8 cellular contexts compared by ENCODE assay signal in genomic region chr2:199955007-199955338, GRCh38. TPM values are rescaled to one million over a fixed set of nuclear protein-coding genes. Genes with fewer than 3 reads are reported as not detected.
A peak's percentile ranks its signal among the peaks of the same experiment; 100 is the strongest.
DNase-seq lines count a peak whose midpoint lies in the region; ATAC-seq, FAIRE-seq and TF ChIP-seq lines count a peak whose summit lies in the region.

No MANE protein-coding gene starts in this region.

- H3K4me1 Mint-ChIP-seq in astrocyte (ENCODE audit: low read depth, unreplicated experiment): peaks cover 14% of the 10 kb centered on the region

- H3K4me2 ChIP-seq in KMS-11: peak overlapping the region; percentile 72
- peak overlapping the region; percentile 91 for H3K4me2 ChIP-seq in astrocyte (ENCODE audit: low read length)

- H3K9me3 Mint-ChIP-seq in astrocyte (ENCODE audit: unreplicated experiment): no peaks in the 10 kb centered on the region

- H4K20me1 ChIP-seq in KMS-11 (ENCODE audit: insufficient read depth): no peaks in the 10 kb centered on the region
- peaks cover 17% of the 10 kb centered on the region for H4K20me1 ChIP-seq in astrocyte (ENCODE audit: insufficient read depth, low read length)

- H3K36me3 ChIP-seq in KMS-11 (ENCODE audit: insufficient read depth): peaks cover 6% of the 10 kb centered on the region; the same call in 1 of the 2 replicates
- peaks cover 19% of the 10 kb centered on the region for H3K36me3 ChIP-seq in astrocyte (ENCODE audit: insufficient read depth, low read length)
- no peaks in the 10 kb centered on the region for H3K36me3 ChIP-seq in kidney epithelial cell (ENCODE audit: control insufficient read depth, insufficient read depth, low read length)

- H3K4me3 ChIP-seq in KMS-11 (IDR thresholded peaks at IDR 0.05; ENCODE audit: insufficient read depth, low read depth, low read length) (no peak overlapping the region), astrocyte (ENCODE audit: insufficient read depth, low read depth, low read length) (peak overlapping the region; percentile 84), kidney epithelial cell (ENCODE audit: low read depth, low read length) (peak overlapping the region; percentile 89)

- no peaks in the 10 kb centered on the region for H3K27me3 ChIP-seq in KMS-11 (ENCODE audit: insufficient read depth, low read depth)
- no peaks in the 10 kb centered on the region for H3K27me3 ChIP-seq in astrocyte (ENCODE audit: insufficient read depth, low read length)
- no peaks in the 10 kb centered on the region for H3K27me3 ChIP-seq in kidney epithelial cell (ENCODE audit: control insufficient read depth, insufficient read depth, low read length)

- H3K9me3 ChIP-seq in astrocyte (ENCODE audit: insufficient read depth, low read depth, low read length): no peaks in the 10 kb centered on the region

- peak overlapping the region; percentile 95 for H3K4me3 Mint-ChIP-seq in astrocyte (ENCODE audit: unreplicated experiment)

- no peaks in the 10 kb centered on the region for H3K27me3 Mint-ChIP-seq in astrocyte (ENCODE audit: low read depth, unreplicated experiment)

- H2AFZ ChIP-seq in KMS-11 (ENCODE audit: low read depth) (peak overlapping the region; percentile 82), astrocyte (ENCODE audit: low read depth, low read length) (peak overlapping the region; percentile 99)

- H3K9ac ChIP-seq in KMS-11 (peak overlapping the region; percentile 89), astrocyte (ENCODE audit: low read length) (peak overlapping the region; percentile 88)

- H3K4me1 ChIP-seq in KMS-11 (ENCODE audit: low read depth, poor library complexity, severe bottlenecking): peaks cover 43% of the 10 kb centered on the region
- peaks cover 7% of the 10 kb centered on the region for H3K4me1 ChIP-seq in astrocyte (ENCODE audit: insufficient read depth, low read length)

- peak overlapping the region; percentile 89 for H3K27ac ChIP-seq in KMS-11
- H3K27ac ChIP-seq in astrocyte (ENCODE audit: low read depth, low read length): peak overlapping the region; percentile 90

- no peaks in the 10 kb centered on the region for H3K36me3 Mint-ChIP-seq in astrocyte (ENCODE audit: low read depth, unreplicated experiment)

- peak; percentile 69 for DNase-seq in NCI-H2171 (lab: John Stamatoyannopoulos, UW)
- no peak for DNase-seq in NCI-H2171 treated with DMSO at 0.1 percent for 48 hours (lab: John Stamatoyannopoulos, UW)
- DNase-seq in astrocyte (ENCODE audit: low read depth): peak; percentile 9
- DNase-seq in kidney epithelial cell (ENCODE audit: low read depth): no peak
- peak; percentile 24 for DNase-seq in superior temporal gyrus (ENCODE audit: extremely low spot score)
- DNase-seq in NCI-H1417 treated with DMSO at 0.1 percent for 48 hours (lab: John Stamatoyannopoulos, UW): no peak

- H3K79me2 ChIP-seq in KMS-11 (ENCODE audit: insufficient read depth, low read depth): peaks cover 69% of the 10 kb centered on the region
- peaks cover 87% of the 10 kb centered on the region for H3K79me2 ChIP-seq in astrocyte (ENCODE audit: insufficient read depth, low read length)

- TF ChIP-seq CTCF in KMS-11 (conservative IDR thresholded peaks at IDR 0.05; ENCODE audit: low read depth, low read length): no peak
- no peak for TF ChIP-seq CTCF in astrocyte (IDR thresholded peaks at IDR 0.05; ENCODE audit: insufficient read depth, low read depth, low read length)
- no peak for TF ChIP-seq CTCF in kidney epithelial cell (IDR thresholded peaks at IDR 0.05; ENCODE audit: insufficient read depth, low read length, poor library complexity, severe bottlenecking)

- no peak for FAIRE-seq in astrocyte (lab: Jason Lieb, UNC)

- H3K27ac Mint-ChIP-seq in astrocyte (ENCODE audit: unreplicated experiment): peak overlapping the region; percentile 92

- peak; percentile 42 for ATAC-seq in GM21786 (IDR thresholded peaks at IDR 0.05; ENCODE audit: unreplicated experiment)

RNA-seq across cellular contexts. Expression of gene TYW5, which starts 0.3 kb away (rescaled TPM):
- total RNA-seq in astrocyte: 9.0 and 9.2 TPM in 2 replicates
- 7.3 and 9.0 TPM in 2 replicates for total RNA-seq in kidney epithelial cell

RNA-seq across cellular contexts. Expression of gene MAIP1, which starts 0.4 kb away (rescaled TPM):
- total RNA-seq in astrocyte: 21.7 and 24.4 TPM in 2 replicates
- total RNA-seq in kidney epithelial cell: 27.0 and 29.5 TPM in 2 replicates

RNA-seq across cellular contexts. Expression of gene C2orf69, which starts 43.9 kb away (rescaled TPM):
- total RNA-seq in astrocyte (7.5 and 7.9 TPM in 2 replicates), kidney epithelial cell (9.2 and 13.0 TPM in 2 replicates)

Comparison
In these comparisons a context has a peak if more than half of its experiments do, and no peak if none do; other contexts are left out.
1. DNase-seq: peak in NCI-H2171 (single experiment), astrocyte (single experiment) and superior temporal gyrus (single experiment); none in NCI-H2171 treated with DMSO at 0.1 percent for 48 hours (single experiment), kidney epithelial cell (single experiment) and NCI-H1417 treated with DMSO at 0.1 percent for 48 hours (single experiment).